Comparison of ENCODE assay signal across 16 cellular contexts in genomic region chr14:100542619-100543205, GRCh38.
"Had no signal": no experiment of that assay in that cellular context is flagged by ENCODE, and none has a peak within 500 bp of the region (broad histone marks: within the 10 kb centered on the region; RNA-seq: fewer than 3 reads in every experiment).

No MANE protein-coding gene starts in this region.

- H3K4me1 Mint-ChIP-seq: brain had no signal

- H3K27me3 Mint-ChIP-seq: activated CD8-positive, alpha-beta memory T cell treated with anti-CD3 and anti-CD28 coated beads, Interleukin-2, amount 10 ng/mL, durations not matched to agents 7 days and 5 days; brain; type B pancreatic cell had no signal

- H3K36me3 ChIP-seq: heart left ventricle had no signal

- H3K9me3 Mint-ChIP-seq: brain; dendritic cell treated with granulocyte-macrophage colony-stimulating factor and Interleukin-4, amounts not matched to agents 40 ng/mL and 50 ng/mL, for 4 days; type B pancreatic cell had no signal

- ATAC-seq: activated CD8-positive, alpha-beta memory T cell treated with anti-CD3 and anti-CD28 coated beads, Interleukin-2, amount 10 ng/mL, durations not matched to agents 7 days and 5 days; heart left ventricle; left colon had no signal

- H3K27ac ChIP-seq: heart left ventricle, parathyroid adenoma had no signal

- H3K4me3 Mint-ChIP-seq: activated CD8-positive, alpha-beta memory T cell treated with anti-CD3 and anti-CD28 coated beads, Interleukin-2, amount 10 ng/mL, durations not matched to agents 7 days and 5 days; brain; dendritic cell treated with granulocyte-macrophage colony-stimulating factor and Interleukin-4, amounts not matched to agents 40 ng/mL and 50 ng/mL, for 4 days; type B pancreatic cell had no signal

- H3K27ac Mint-ChIP-seq: activated CD8-positive, alpha-beta memory T cell treated with anti-CD3 and anti-CD28 coated beads, Interleukin-2, amount 10 ng/mL, durations not matched to agents 7 days and 5 days; dendritic cell treated with granulocyte-macrophage colony-stimulating factor and Interleukin-4, amounts not matched to agents 40 ng/mL and 50 ng/mL, for 4 days; type B pancreatic cell had no signal

- DNase-seq: activated CD4-positive, alpha-beta T cell treated with anti-CD3 and anti-CD28 coated beads, Interleukin-2, amount 50 U/mL, for 1 hour; activated CD8-positive, alpha-beta memory T cell treated with anti-CD3 and anti-CD28 coated beads, Interleukin-2, amount 10 ng/mL, durations not matched to agents 7 days and 5 days; activated naive CD4-positive, alpha-beta T cell treated with anti-CD3 and anti-CD28 coated beads, Interleukin-2, amount 50 U/mL, for 16 hours; activated T-cell treated with anti-CD3 and anti-CD28 coated beads, Interleukin-2, amount 50 U/mL, for 1 hour; amniotic stem cell; midbrain; stimulated activated CD4-positive, alpha-beta T cell treated with anti-CD3 and anti-CD28 coated beads, Interleukin-4, amount 100 ng/mL, for 1 hour; stimulated activated naive CD4-positive, alpha-beta T cell; substantia nigra; SW 1271 had no signal

- H3K36me3 Mint-ChIP-seq: activated CD8-positive, alpha-beta memory T cell treated with anti-CD3 and anti-CD28 coated beads, Interleukin-2, amount 10 ng/mL, durations not matched to agents 7 days and 5 days; brain; type B pancreatic cell had no signal

- H3K9me3 ChIP-seq: heart left ventricle had no signal

- H3K4me3 ChIP-seq: heart left ventricle had no signal
